In the genomic region with DNA sequence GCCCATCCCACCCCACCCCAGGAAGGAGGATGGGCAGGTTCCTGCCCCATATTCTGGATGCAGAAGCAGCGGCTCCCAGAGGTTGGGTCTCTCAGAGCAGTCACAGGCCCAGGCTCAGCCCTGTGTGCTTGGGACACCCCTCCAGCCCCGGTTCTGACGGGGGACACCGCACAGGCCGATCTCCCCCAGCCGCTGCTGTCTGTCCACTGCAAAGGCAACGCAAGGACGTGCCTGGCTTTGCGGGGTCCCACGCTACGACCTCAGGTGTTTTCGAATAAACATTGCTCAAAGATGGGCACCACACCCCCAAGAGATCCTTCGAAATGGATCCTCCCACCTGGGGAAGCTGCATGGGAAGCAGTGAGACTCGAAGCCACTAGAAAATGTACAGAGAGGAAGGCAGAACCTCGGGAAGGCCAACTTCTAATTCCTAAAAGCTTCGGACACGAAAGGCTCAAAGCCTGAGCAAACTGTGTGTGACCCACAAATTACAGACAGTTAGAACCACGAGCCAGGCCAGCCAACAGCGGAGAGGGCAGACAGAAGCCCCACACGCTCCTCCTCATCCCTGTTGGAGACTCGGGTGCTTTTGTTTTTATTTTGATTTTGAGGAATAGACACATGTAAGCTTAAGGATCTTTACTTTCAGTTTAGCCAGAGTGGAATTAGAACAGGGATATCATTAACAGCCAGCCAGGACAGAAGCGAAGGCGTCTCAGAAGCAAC, we compare ENCODE assay signal across 22 cellular contexts. TPM values are rescaled to one million over a fixed set of nuclear protein-coding genes. Genes with fewer than 3 reads are reported as not detected.
DNase-seq lines count a peak whose midpoint lies in the region; ATAC-seq and TF ChIP-seq lines count a peak whose summit lies in the region.
"Had no signal": no experiment of that assay in that cellular context is flagged by ENCODE, and none has a peak within 500 bp of the region (broad histone marks: within the 10 kb centered on the region; RNA-seq: fewer than 3 reads in every experiment).

No MANE protein-coding gene starts in this region.

- H3K36me3 ChIP-seq in BLaER1, result no peaks in the 10 kb centered on the region
- no peaks in the 10 kb centered on the region for H3K36me3 ChIP-seq in GM23248 (ENCODE audit: low read depth)
- no peaks in the 10 kb centered on the region for H3K36me3 ChIP-seq in mesenchymal stem cell (ENCODE audit: control insufficient read depth in 1 of 2, insufficient read depth in 2 of 2, low read depth in 1 of 2, low read length in 2 of 2)
- H3K36me3 ChIP-seq: BE2C, SJSA1 had no signal

- WGBS in GM23248 (ENCODE audit: low coverage in 1 of 2, low lambda C conversion rate in 2 of 2, missing lambda C conversion rate in 2 of 2), 2 experiments, result 48 to 60% methylated on average over 23 of the region's 23 CpGs
- WGBS in mesenchymal stem cell, result 85% methylated on average over 23 of the region's 23 CpGs

- no peak overlapping the region for H3K4ac ChIP-seq in mesenchymal stem cell (ENCODE audit: low read depth in 1 of 2, low read length in 2 of 2)

- H3K79me2 ChIP-seq in GM23248 (ENCODE audit: insufficient read depth), result no peaks in the 10 kb centered on the region

- H3K14ac ChIP-seq in mesenchymal stem cell (ENCODE audit: low read length in 2 of 2), result no peak overlapping the region

- DNase-seq in GM23248 (no peak), choroid plexus epithelial cell (ENCODE audit: low read depth) (peak; percentile 14), mesenchymal stem cell (no peak), DMS153 (lab: John Stamatoyannopoulos, UW) (no peak)
- no peak for DNase-seq in stimulated activated CD4-positive, alpha-beta T cell treated with anti-CD3 and anti-CD28 coated beads, Interleukin-2, amount 100 ng/mL, for 48 hours
- DNase-seq in stimulated activated CD8-positive, alpha-beta memory T cell treated with anti-CD3 and anti-CD28 coated beads, Interleukin-4, amount 100 ng/mL, for 48 hours, result no peak
- DNase-seq: BE2C; CD4-positive, alpha-beta memory T cell; EL; NCI-H1417 treated with DMSO at 0.1 percent for 48 hours; NCI-H187 treated with DMSO at 0.1 percent for 48 hours; NCI-H2227 treated with DMSO at 0.1 percent for 48 hours; NCI-H510A treated with DMSO at 0.1 percent for 48 hours; NCI-H774 had no signal

- H3K27ac ChIP-seq in BLaER1 (no peak overlapping the region), GM23248 (no peak overlapping the region), mesenchymal stem cell (ENCODE audit: low read length, poor library complexity, severe bottlenecking) (no peak overlapping the region)
- H3K27ac ChIP-seq: HL-60, RWPE1, SJSA1 had no signal

- no peak for ATAC-seq in HG02870 (IDR thresholded peaks at IDR 0.05; ENCODE audit: unreplicated experiment)

- 0 out of 2 replicates have a peak overlapping the region, but pooled peaks have one; percentile 0 for H3K9ac ChIP-seq in BLaER1
- no peak overlapping the region for H3K9ac ChIP-seq in GM23248
- H3K9ac ChIP-seq in mesenchymal stem cell (ENCODE audit: low read length), result peak overlapping the region; percentile 27

- TF ChIP-seq CTCF in choroid plexus epithelial cell (conservative IDR thresholded peaks at IDR 0.05; ENCODE audit: low read depth, low read length), result no peak

- H3K18ac ChIP-seq in mesenchymal stem cell (ENCODE audit: low read depth in 1 of 2, low read length in 2 of 2), result no peak overlapping the region

- H2BK120ac ChIP-seq in mesenchymal stem cell (ENCODE audit: low read depth, low read length), result no peak overlapping the region

- H3K4me2 ChIP-seq in BLaER1 (peak overlapping the region; percentile 52), GM23248 (ENCODE audit: unreplicated experiment) (peak overlapping the region; percentile 35), mesenchymal stem cell (ENCODE audit: low read length, poor library complexity, severe bottlenecking) (no peak overlapping the region)

- no peak overlapping the region for H2BK15ac ChIP-seq in mesenchymal stem cell (ENCODE audit: low read depth, poor library complexity, severe bottlenecking)

- H4K20me1 ChIP-seq in BLaER1 (no peaks in the 10 kb centered on the region), GM23248 (ENCODE audit: insufficient read depth) (no peaks in the 10 kb centered on the region)

- H2AK5ac ChIP-seq in mesenchymal stem cell (ENCODE audit: low read length, severe bottlenecking), result no peak overlapping the region

- no peak overlapping the region for H3K4me3 ChIP-seq in BLaER1
- 0 out of 2 replicates have a peak overlapping the region, but pooled peaks have one; percentile 22 for H3K4me3 ChIP-seq in GM23248
- H3K4me3 ChIP-seq in choroid plexus epithelial cell (ENCODE audit: low read depth, low read length), result peak overlapping the region; percentile 41
- H3K4me3 ChIP-seq in mesenchymal stem cell (ENCODE audit: insufficient read depth in 1 of 2, low read depth in 1 of 2, low read length in 2 of 2), result peak overlapping the region in 1 of 2 experiments; percentile 69
- H3K4me3 ChIP-seq: SJSA1 had no signal

- in situ Hi-C loops in GM23248 (cut with MboI), result no loop called here

- no peak overlapping the region for H4K91ac ChIP-seq in mesenchymal stem cell (ENCODE audit: low read length)

- H3K79me1 ChIP-seq in mesenchymal stem cell (replicated peaks; ENCODE audit: low read length, poor library complexity, severe bottlenecking), result no peaks in the 10 kb centered on the region

- H2BK5ac ChIP-seq in mesenchymal stem cell (ENCODE audit: low read depth, low read length, poor library complexity, severe bottlenecking), result no peak overlapping the region

- H3K9me3 ChIP-seq in BLaER1 (no peaks in the 10 kb centered on the region), GM23248 (ENCODE audit: low read depth) (no peaks in the 10 kb centered on the region), mesenchymal stem cell (ENCODE audit: control insufficient read depth, low read length) (no peaks in the 10 kb centered on the region)
- H3K9me3 ChIP-seq: BE2C, SJSA1 had no signal

- no peaks in the 10 kb centered on the region for H3K9me2 ChIP-seq in GM23248 (ENCODE audit: insufficient read depth)

- no peak overlapping the region for H2BK12ac ChIP-seq in mesenchymal stem cell (ENCODE audit: low read length in 2 of 2)

- no peak overlapping the region for H4K8ac ChIP-seq in mesenchymal stem cell (ENCODE audit: low read length)

- H2AFZ ChIP-seq in GM23248, result no peak overlapping the region
- H2AFZ ChIP-seq in mesenchymal stem cell (ENCODE audit: low read depth, low read length), result no peak overlapping the region

- H3K4me1 ChIP-seq in BLaER1, result peaks cover 54% of the 10 kb centered on the region
- H3K4me1 ChIP-seq in GM23248 (ENCODE audit: insufficient read depth), result no peaks in the 10 kb centered on the region
- peaks cover 2% of the 10 kb centered on the region for H3K4me1 ChIP-seq in mesenchymal stem cell (ENCODE audit: control insufficient read depth, insufficient read depth, low read depth, low read length)
- H3K4me1 ChIP-seq: SJSA1 had no signal

- H3F3A ChIP-seq in GM23248 (ENCODE audit: insufficient read depth), result no peaks in the 10 kb centered on the region

- H3K23ac ChIP-seq in mesenchymal stem cell (ENCODE audit: low read length in 2 of 2), result no peak overlapping the region

- H3K27me3 ChIP-seq in BLaER1, result no peaks in the 10 kb centered on the region
- no peaks in the 10 kb centered on the region; the same call in 1 of the 2 replicates for H3K27me3 ChIP-seq in GM23248 (replicated peaks; ENCODE audit: insufficient read depth)
- peaks cover 2 to 20% of the 10 kb centered on the region in 2 experiments for H3K27me3 ChIP-seq in mesenchymal stem cell (ENCODE audit: control insufficient read depth in 1 of 2, insufficient read depth in 1 of 2, low read length in 2 of 2)
- H3K27me3 ChIP-seq: BE2C, SJSA1 had no signal

RNA-seq across cellular contexts. Expression of gene C14orf180, which starts 10.8 kb away (rescaled TPM):
- total RNA-seq in GM23248 (2014; rRNA removed; shearing (Covaris generic)), result not detected in 2 replicates
- polyA plus RNA-seq in GM23248 (2016; fragmentation: Nextera tagmentation; extraction: Ambion mirVana), result not detected in 2 replicates
- not detected for polyA plus RNA-seq in mesenchymal stem cell (2013, experiment 1 of 2)
- polyA plus RNA-seq in mesenchymal stem cell (2013, experiment 2 of 2), result not detected
- total RNA-seq: CD4-positive, alpha-beta memory T cell; HT1080; M059J; SJSA1 had no signal
- polyA plus RNA-seq: AG04450; CD4-positive, alpha-beta memory T cell had no signal

RNA-seq across cellular contexts. Expression of gene TMEM179, which starts 14.2 kb away (rescaled TPM):
- total RNA-seq in GM23248 (2014; rRNA removed; shearing (Covaris generic)), result not detected in 2 replicates
- not detected in 2 replicates for polyA plus RNA-seq in GM23248 (2016; fragmentation: Nextera tagmentation; extraction: Ambion mirVana)
- not detected for polyA plus RNA-seq in mesenchymal stem cell (2013, experiment 1 of 2)
- polyA plus RNA-seq in mesenchymal stem cell (2013, experiment 2 of 2), result not detected
- total RNA-seq: CD4-positive, alpha-beta memory T cell; SJSA1 had no signal
- polyA plus RNA-seq: CD4-positive, alpha-beta memory T cell had no signal
